ENCODE assay signal across 1 cellular context in the genomic region with DNA sequence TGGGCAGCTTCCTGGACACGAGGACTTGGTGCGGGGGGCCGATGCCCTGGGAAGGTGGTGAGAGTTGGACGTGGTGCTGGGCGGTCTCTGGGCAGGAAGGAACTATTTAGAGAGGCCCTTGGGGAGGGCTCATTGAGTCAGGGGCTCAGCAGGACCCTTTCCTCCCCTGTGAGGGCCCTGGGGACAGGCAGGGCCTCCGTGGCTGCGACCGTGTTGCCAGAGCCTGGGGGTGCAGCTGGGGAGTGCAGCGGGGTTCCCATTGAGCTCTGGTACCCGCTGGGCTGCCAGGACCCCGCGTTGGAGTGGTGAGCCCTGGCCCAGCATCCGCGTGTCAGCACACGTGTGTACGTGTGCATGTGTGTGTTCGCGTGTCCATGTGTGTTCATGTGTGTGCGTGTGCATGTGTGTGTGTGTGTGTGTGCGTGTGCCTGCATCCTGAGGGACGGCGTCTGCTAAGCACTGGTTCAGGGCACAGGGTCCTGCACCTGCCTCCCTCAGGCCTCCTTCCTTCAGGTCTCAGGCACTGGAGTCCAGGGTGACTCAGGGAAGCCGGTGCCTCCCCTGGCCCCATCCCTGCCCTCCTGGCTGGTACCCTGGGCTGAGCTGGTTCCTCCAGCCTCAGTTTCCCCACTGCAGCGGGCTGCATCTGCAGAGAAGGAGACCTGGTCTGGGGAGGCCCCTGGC.
TF ChIP-seq lines count a peak whose summit lies in the region.

No MANE protein-coding gene starts in this region.

TF ChIP-seq in SK-N-SH treated with all-trans-retinoic acid at 6 μM for 48 hours, 23 proteins besides CTCF, POLR2A, EP300 and RAD21 (continued from another document):
- TF ChIP-seq, protein P1, sequence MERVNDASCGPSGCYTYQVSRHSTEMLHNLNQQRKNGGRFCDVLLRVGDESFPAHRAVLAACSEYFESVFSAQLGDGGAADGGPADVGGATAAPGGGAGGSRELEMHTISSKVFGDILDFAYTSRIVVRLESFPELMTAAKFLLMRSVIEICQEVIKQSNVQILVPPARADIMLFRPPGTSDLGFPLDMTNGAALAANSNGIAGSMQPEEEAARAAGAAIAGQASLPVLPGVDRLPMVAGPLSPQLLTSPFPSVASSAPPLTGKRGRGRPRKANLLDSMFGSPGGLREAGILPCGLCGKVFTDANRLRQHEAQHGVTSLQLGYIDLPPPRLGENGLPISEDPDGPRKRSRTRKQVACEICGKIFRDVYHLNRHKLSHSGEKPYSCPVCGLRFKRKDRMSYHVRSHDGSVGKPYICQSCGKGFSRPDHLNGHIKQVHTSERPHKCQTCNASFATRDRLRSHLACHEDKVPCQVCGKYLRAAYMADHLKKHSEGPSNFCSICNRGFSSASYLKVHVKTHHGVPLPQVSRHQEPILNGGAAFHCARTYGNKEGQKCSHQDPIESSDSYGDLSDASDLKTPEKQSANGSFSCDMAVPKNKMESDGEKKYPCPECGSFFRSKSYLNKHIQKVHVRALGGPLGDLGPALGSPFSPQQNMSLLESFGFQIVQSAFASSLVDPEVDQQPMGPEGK (CRISPR knock-in tag; IDR thresholded peaks at IDR 0.05; ENCODE audit: borderline replicate concordance) = no peak
- TF ChIP-seq ZNF8 (CRISPR knock-in tag; IDR thresholded peaks at IDR 0.05) = no peak
- TF ChIP-seq TOX (CRISPR knock-in tag; IDR thresholded peaks at IDR 0.05; ENCODE audit: borderline replicate concordance) = no peak
- no peak for TF ChIP-seq ZC3H10 (CRISPR knock-in tag; IDR thresholded peaks at IDR 0.05)
- no peak for TF ChIP-seq ZNF70 (CRISPR knock-in tag; IDR thresholded peaks at IDR 0.05)
- TF ChIP-seq, protein P2, sequence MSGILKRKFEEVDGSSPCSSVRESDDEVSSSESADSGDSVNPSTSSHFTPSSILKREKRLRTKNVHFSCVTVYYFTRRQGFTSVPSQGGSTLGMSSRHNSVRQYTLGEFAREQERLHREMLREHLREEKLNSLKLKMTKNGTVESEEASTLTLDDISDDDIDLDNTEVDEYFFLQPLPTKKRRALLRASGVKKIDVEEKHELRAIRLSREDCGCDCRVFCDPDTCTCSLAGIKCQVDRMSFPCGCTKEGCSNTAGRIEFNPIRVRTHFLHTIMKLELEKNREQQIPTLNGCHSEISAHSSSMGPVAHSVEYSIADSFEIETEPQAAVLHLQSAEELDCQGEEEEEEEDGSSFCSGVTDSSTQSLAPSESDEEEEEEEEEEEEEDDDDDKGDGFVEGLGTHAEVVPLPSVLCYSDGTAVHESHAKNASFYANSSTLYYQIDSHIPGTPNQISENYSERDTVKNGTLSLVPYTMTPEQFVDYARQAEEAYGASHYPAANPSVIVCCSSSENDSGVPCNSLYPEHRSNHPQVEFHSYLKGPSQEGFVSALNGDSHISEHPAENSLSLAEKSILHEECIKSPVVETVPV (CRISPR knock-in tag; IDR thresholded peaks at IDR 0.05) = no peak
- no peak for TF ChIP-seq OSR1 (CRISPR knock-in tag; IDR thresholded peaks at IDR 0.05)
- TF ChIP-seq, protein P3, sequence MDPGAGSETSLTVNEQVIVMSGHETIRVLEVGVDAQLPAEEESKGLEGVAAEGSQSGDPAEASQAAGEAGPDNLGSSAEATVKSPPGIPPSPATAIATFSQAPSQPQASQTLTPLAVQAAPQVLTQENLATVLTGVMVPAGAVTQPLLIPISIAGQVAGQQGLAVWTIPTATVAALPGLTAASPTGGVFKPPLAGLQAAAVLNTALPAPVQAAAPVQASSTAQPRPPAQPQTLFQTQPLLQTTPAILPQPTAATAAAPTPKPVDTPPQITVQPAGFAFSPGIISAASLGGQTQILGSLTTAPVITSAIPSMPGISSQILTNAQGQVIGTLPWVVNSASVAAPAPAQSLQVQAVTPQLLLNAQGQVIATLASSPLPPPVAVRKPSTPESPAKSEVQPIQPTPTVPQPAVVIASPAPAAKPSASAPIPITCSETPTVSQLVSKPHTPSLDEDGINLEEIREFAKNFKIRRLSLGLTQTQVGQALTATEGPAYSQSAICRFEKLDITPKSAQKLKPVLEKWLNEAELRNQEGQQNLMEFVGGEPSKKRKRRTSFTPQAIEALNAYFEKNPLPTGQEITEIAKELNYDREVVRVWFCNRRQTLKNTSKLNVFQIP (CRISPR knock-in tag; IDR thresholded peaks at IDR 0.05; ENCODE audit: borderline replicate concordance, low read depth) = no peak
- no peak for TF ChIP-seq ISL1 (CRISPR knock-in tag; IDR thresholded peaks at IDR 0.05)
